ENCODE assay signal across 11 cellular contexts in the genomic region with DNA sequence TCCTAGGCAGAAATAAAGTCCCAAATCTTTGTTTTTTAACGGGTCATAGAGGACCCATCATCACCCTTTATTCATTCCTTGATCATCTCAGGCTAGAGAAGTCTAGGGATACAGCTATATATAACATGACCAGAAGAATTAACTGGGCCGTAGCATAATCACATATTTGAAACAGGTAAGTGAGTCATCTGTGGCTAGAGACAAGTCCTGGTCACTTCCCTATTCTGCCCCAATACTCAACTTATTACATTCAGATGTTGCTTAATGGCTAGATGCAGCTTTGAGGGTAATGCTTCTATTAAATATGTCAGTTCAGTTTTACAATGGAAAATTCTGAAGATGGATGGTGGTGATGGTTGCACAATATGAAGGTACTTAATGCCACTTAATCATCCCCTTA. TPM values are rescaled to one million over a fixed set of nuclear protein-coding genes. Genes with fewer than 3 reads are reported as not detected.
A peak's percentile ranks its signal among the peaks of the same experiment; 100 is the strongest.
DNase-seq lines count a peak whose midpoint lies in the region; ATAC-seq and TF ChIP-seq lines count a peak whose summit lies in the region.
"Had no signal": no experiment of that assay in that cellular context is flagged by ENCODE, and none has a peak within 500 bp of the region (broad histone marks: within the 10 kb centered on the region; RNA-seq: fewer than 3 reads in every experiment).

No MANE protein-coding gene starts in this region.

- TF ChIP-seq CTCF in BE2C (IDR thresholded peaks at IDR 0.05; ENCODE audit: low read depth, low read length) = no peak

- H3K9me3 ChIP-seq in BE2C = no peaks in the 10 kb centered on the region

- no peaks in the 10 kb centered on the region for H3K4me1 ChIP-seq in BE2C

- DNase-seq in SKM-1 treated with dmso at 0.1 percent for 144 hours (lab: John Stamatoyannopoulos, UW; ENCODE audit: unreplicated experiment) (peak; percentile 77), BE2C (no peak), mesenteric fat pad (ENCODE audit: low spot score) (no peak), NCI-H1105 (lab: John Stamatoyannopoulos, UW) (no peak)
- DNase-seq in activated naive CD4-positive, alpha-beta T cell treated with anti-CD3 and anti-CD28 coated beads, Interleukin-2, amount 50 U/mL, for 16 hours = no peak
- DNase-seq: activated T-cell treated with anti-CD3 and anti-CD28 coated beads, Interleukin-2, amount 50 U/mL, for 4 hours; caudate nucleus; NCI-H1092 treated with DMSO at 0.1 percent for 48 hours had no signal

- no peak overlapping the region for H3K4me3 ChIP-seq in BE2C (ENCODE audit: low read depth, low read length)

- no peaks in the 10 kb centered on the region for H3K27me3 ChIP-seq in BE2C

- peaks cover 16% of the 10 kb centered on the region for H3K36me3 ChIP-seq in BE2C

- peak; percentile 93 for ATAC-seq in GM18861 (IDR thresholded peaks at IDR 0.05; ENCODE audit: unreplicated experiment)
- ATAC-seq in GM21529 (IDR thresholded peaks at IDR 0.05; ENCODE audit: unreplicated experiment) = peak; percentile 64
- ATAC-seq in HG03175 (IDR thresholded peaks at IDR 0.05; ENCODE audit: unreplicated experiment) = peak; percentile 83
- ATAC-seq: activated T-cell treated with anti-CD3 and anti-CD28 coated beads, Interleukin-2, amount 50 U/mL, for 4 hours had no signal

RNA-seq across cellular contexts. Expression of a gene that starts 47.0 kb away (rescaled TPM):
- polyA plus RNA-seq in BE2C (2012; ENCODE audit: insufficient read depth, insufficient read length, low read depth) = 6.9 TPM
- 0.48 TPM for total RNA-seq in mesenteric fat pad
